10 cellular contexts compared by ENCODE assay signal in the genomic region with DNA sequence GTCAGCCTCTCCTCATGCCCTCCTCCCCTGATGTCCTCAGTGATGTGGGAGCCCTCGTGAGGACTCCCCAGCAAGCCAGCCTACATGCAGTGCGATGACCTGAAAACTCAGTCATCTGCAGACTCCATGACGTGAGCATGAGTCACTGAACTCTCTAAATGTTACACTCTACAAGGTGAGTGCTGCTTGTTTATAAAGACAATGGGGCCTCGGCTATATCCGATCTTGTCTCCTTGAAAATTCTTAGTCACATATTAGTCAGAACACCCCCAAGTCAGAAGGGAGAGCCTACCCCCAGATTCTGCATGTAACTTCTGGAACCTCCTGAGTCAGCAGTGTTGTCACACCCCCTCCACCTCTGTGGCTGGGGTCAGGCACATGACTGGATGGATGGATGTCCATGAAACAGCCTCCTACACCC.
DNase-seq lines count a peak whose midpoint lies in the region; ATAC-seq, FAIRE-seq and TF ChIP-seq lines count a peak whose summit lies in the region.
"Had no signal": no experiment of that assay in that cellular context is flagged by ENCODE, and none has a peak within 500 bp of the region (broad histone marks: within the 10 kb centered on the region; RNA-seq: fewer than 3 reads in every experiment).

No MANE protein-coding gene starts in this region.

- TF ChIP-seq POLR2A in GM12878 (IDR thresholded peaks at IDR 0.05; ENCODE audit: low read depth, low read length) = no peak

- H3K36me3 ChIP-seq in GM12878 (ENCODE audit: control insufficient read depth in 2 of 2, insufficient read depth in 2 of 2, low read length in 1 of 2) (no peaks in the 10 kb centered on the region), left lung (no peaks in the 10 kb centered on the region)

- POLR2A ChIA-PET in GM12878 (lab: Charles Lee) = no interaction called here

- in situ Hi-C loops in GM12878 (cut with MboI) = no loop called here

- WGBS in GM12878 (ENCODE audit: insufficient coverage, insufficient replicate concordance, low lambda C conversion rate, missing lambda C conversion rate) = 16% methylated on average over 5 of the region's 5 CpGs

- no peak overlapping the region for H3K9ac ChIP-seq in GM12878 (ENCODE audit: control insufficient read depth, insufficient read depth, low read length)

- ATAC-seq in GM12878 = peak; percentile 69
- ATAC-seq in left lung = peak; percentile 56
- no peak for ATAC-seq in HG02840 (IDR thresholded peaks at IDR 0.05; ENCODE audit: low FRiP score, unreplicated experiment)
- ATAC-seq in HG02759 (IDR thresholded peaks at IDR 0.05; ENCODE audit: unreplicated experiment) = no peak
- ATAC-seq: Right ventricle myocardium inferior had no signal

- no peaks in the 10 kb centered on the region for H4K20me1 ChIP-seq in GM12878 (ENCODE audit: control insufficient read depth, insufficient read depth)

- H3K79me2 ChIP-seq in GM12878 (ENCODE audit: control insufficient read depth, insufficient read depth, low read length) = no peaks in the 10 kb centered on the region

- no peak for TF ChIP-seq RAD21 in GM12878 (IDR thresholded peaks at IDR 0.05; ENCODE audit: insufficient read depth, low read depth, low read length)

- H3K4me1 ChIP-seq in GM12878 (ENCODE audit: control insufficient read depth, insufficient read depth, low read length) (no peaks in the 10 kb centered on the region), left lung (no peaks in the 10 kb centered on the region)

- no peaks in the 10 kb centered on the region for H3K9me3 ChIP-seq in GM12878 (replicated peaks; ENCODE audit: control insufficient read depth, insufficient read depth, low read length)
- no peaks in the 10 kb centered on the region for H3K9me3 ChIP-seq in left lung

- H3K4me2 ChIP-seq in GM12878 (ENCODE audit: control insufficient read depth, insufficient read depth) = no peak overlapping the region

- FAIRE-seq in GM12878 (lab: Jason Lieb, UNC) = no peak

- intact Hi-C loops in GM12878 (cut with micrococcal nuclease; ENCODE audit: unreplicated experiment) (no loop called here), left lung (cut with DNase I) (no loop called here)

- SMC1A ChIA-PET in GM12878 (lab: Charles Lee; ENCODE audit: uncharacterized antibody, unreplicated experiment) = no interaction called here

- CTCF ChIA-PET in GM12878 (lab: Yijun Ruan, JAX) = no interaction called here

- H3K27ac ChIP-seq in GM12878 (ENCODE audit: control insufficient read depth, insufficient read depth) = no peak overlapping the region
- no peak overlapping the region for H3K27ac ChIP-seq in left lung

- RAD21 ChIA-PET in GM12878 (lab: Charles Lee; ENCODE audit: unreplicated experiment) = no interaction called here

- BruUV-seq in GM12878 (replicated peaks; lab: Mats Ljungman, UMichigan) = no TSS peak

- DNase-seq in AG10803 (ENCODE audit: low read depth) (peak; percentile 73), HS-5 (ENCODE audit: low read depth) (peak; percentile 100), GM12878 (ENCODE audit: low read depth, low spot score) (no peak), left lung (no peak), NCI-H2029 (lab: John Stamatoyannopoulos, UW) (no peak)
- no peak for DNase-seq in NK-92 treated with Interleukin-12 subunit alpha and Interleukin-12 subunit beta, amount 100 ng/mL, for 24 hours (lab: John Stamatoyannopoulos, UW)
- DNase-seq: NCI-H1092 had no signal

- no peak for TF ChIP-seq CTCF in AG10803 (conservative IDR thresholded peaks at IDR 0.05; ENCODE audit: low read length)
- TF ChIP-seq CTCF in GM12878 (IDR thresholded peaks at IDR 0.05 in 2 of 3, conservative IDR thresholded peaks at IDR 0.05 in 1 of 3; ENCODE audit: control insufficient read depth in 2 of 3, extremely low read depth in 1 of 3, insufficient read depth in 1 of 3, low read depth in 3 of 3, low read length in 3 of 3) = no peak
- TF ChIP-seq CTCF in left lung (IDR thresholded peaks at IDR 0.05) = no peak

- H3K4me3 ChIP-seq in AG10803 (ENCODE audit: low read length) = no peak overlapping the region
- no peak overlapping the region for H3K4me3 ChIP-seq in GM12878
- H3K4me3 ChIP-seq in left lung = no peak overlapping the region

- H3K27me3 ChIP-seq in GM12878 (replicated peaks in 1 of 2; ENCODE audit: control insufficient read depth in 2 of 2, insufficient read depth in 2 of 2, low read length in 1 of 2) (no peaks in the 10 kb centered on the region), left lung (no peaks in the 10 kb centered on the region)

- H2AFZ ChIP-seq in GM12878 (ENCODE audit: control insufficient read depth, low read depth, low read length) = no peak overlapping the region

- TF ChIP-seq EP300 in GM12878 (IDR thresholded peaks at IDR 0.05; ENCODE audit: borderline replicate concordance in 1 of 2, control insufficient read depth in 1 of 2, low read depth in 2 of 2, low read length in 2 of 2) = no peak

TF ChIP-seq in GM12878, 131 proteins besides CTCF, POLR2A, EP300 and RAD21:
- TF ChIP-seq CHD1 (IDR thresholded peaks at IDR 0.05; ENCODE audit: low read depth, low read length) (no peak), MEF2B (IDR thresholded peaks at IDR 0.05; ENCODE audit: partially characterized antibody, poor library complexity, severe bottlenecking) (no peak), SP1 (IDR thresholded peaks at IDR 0.05; ENCODE audit: low read depth, low read length) (no peak), ZBED1 (IDR thresholded peaks at IDR 0.05; ENCODE audit: borderline replicate concordance) (no peak), KAT2A (conservative IDR thresholded peaks at IDR 0.05; ENCODE audit: control insufficient read depth, low read depth, low read length) (no peak), CREB1 (IDR thresholded peaks at IDR 0.05; ENCODE audit: low read depth) (no peak)

Comparison
In these comparisons a context has a peak if more than half of its experiments do, and no peak if none do; other contexts are left out.
1. DNase-seq: peak in AG10803 (single experiment) and HS-5 (single experiment); none in GM12878 (single experiment), left lung (0 of 2), NK-92 treated with Interleukin-12 subunit alpha and Interleukin-12 subunit beta, amount 100 ng/mL, for 24 hours (single experiment) and NCI-H2029 (single experiment).
2. ATAC-seq: peak in GM12878 (single experiment) and left lung (single experiment); none in HG02840 (single experiment) and HG02759 (single experiment).